Comparison of ENCODE assay signal across 9 cellular contexts in genomic region chr1:224700915-224701531, GRCh38.
A peak's percentile ranks its signal among the peaks of the same experiment; 100 is the strongest.
DNase-seq lines count a peak whose midpoint lies in the region; ATAC-seq and TF ChIP-seq lines count a peak whose summit lies in the region.
"Had no signal": no experiment of that assay in that cellular context is flagged by ENCODE, and none has a peak within 500 bp of the region (broad histone marks: within the 10 kb centered on the region; RNA-seq: fewer than 3 reads in every experiment).

No MANE protein-coding gene starts in this region.

- no peaks in the 10 kb centered on the region for H3K9me3 Mint-ChIP-seq in naive thymus-derived CD4-positive, alpha-beta T cell
- H3K9me3 Mint-ChIP-seq in activated naive CD4-positive, alpha-beta T cell treated with anti-CD3 and anti-CD28 coated beads, Interleukin-2, amount 10 ng/mL, durations not matched to agents 7 days and 5 days = no peaks in the 10 kb centered on the region

- no peaks in the 10 kb centered on the region for H3K4me1 Mint-ChIP-seq in naive thymus-derived CD4-positive, alpha-beta T cell
- no peaks in the 10 kb centered on the region for H3K4me1 Mint-ChIP-seq in activated naive CD4-positive, alpha-beta T cell treated with anti-CD3 and anti-CD28 coated beads, Interleukin-2, amount 10 ng/mL, durations not matched to agents 7 days and 5 days

- no peak overlapping the region for H3K27ac Mint-ChIP-seq in naive thymus-derived CD4-positive, alpha-beta T cell
- H3K27ac Mint-ChIP-seq in activated naive CD4-positive, alpha-beta T cell treated with anti-CD3 and anti-CD28 coated beads, Interleukin-2, amount 10 ng/mL, durations not matched to agents 7 days and 5 days = no peak overlapping the region

- no peak overlapping the region for H3K4me2 ChIP-seq in DND-41 (ENCODE audit: insufficient read depth, low read length)

- H4K20me1 ChIP-seq in DND-41 (ENCODE audit: insufficient read depth, low read length) = no peaks in the 10 kb centered on the region

- DNase-seq in DND-41 (peak; percentile 50), NCI-H1092 treated with DMSO at 0.1 percent for 48 hours (lab: John Stamatoyannopoulos, UW) (peak; percentile 17), foreskin keratinocyte (no peak), NOMO-1 treated with DMSO at 0.1 percent for 48 hours (lab: John Stamatoyannopoulos, UW; ENCODE audit: unreplicated experiment) (no peak)
- no peak for DNase-seq in activated effector memory CD4-positive, alpha-beta T cell treated with Interleukin-2 at 50 U/mL for 16 hours
- DNase-seq in naive thymus-derived CD4-positive, alpha-beta T cell = no peak
- DNase-seq in activated naive CD4-positive, alpha-beta T cell treated with anti-CD3 and anti-CD28 coated beads, Interleukin-2, amount 10 ng/mL, durations not matched to agents 7 days and 5 days = no peak

- ATAC-seq in DND-41 (ENCODE audit: insufficient read depth, low read depth) (peak; percentile 70), GM21390 (IDR thresholded peaks at IDR 0.05; ENCODE audit: unreplicated experiment) (peak; percentile 63), foreskin keratinocyte (no peak)
- ATAC-seq in naive thymus-derived CD4-positive, alpha-beta T cell = no peak

- no peaks in the 10 kb centered on the region for H3K36me3 Mint-ChIP-seq in naive thymus-derived CD4-positive, alpha-beta T cell
- no peaks in the 10 kb centered on the region for H3K36me3 Mint-ChIP-seq in activated naive CD4-positive, alpha-beta T cell treated with anti-CD3 and anti-CD28 coated beads, Interleukin-2, amount 10 ng/mL, durations not matched to agents 7 days and 5 days

- no peaks in the 10 kb centered on the region for H3K79me2 ChIP-seq in DND-41 (ENCODE audit: insufficient read depth, low read length)

- H3K36me3 ChIP-seq in DND-41 (ENCODE audit: insufficient read depth, low read length) = peaks cover 4% of the 10 kb centered on the region; the same call in 1 of the 2 replicates
- no peaks in the 10 kb centered on the region for H3K36me3 ChIP-seq in naive thymus-derived CD4-positive, alpha-beta T cell (ENCODE audit: control insufficient read depth in 2 of 3, insufficient read depth in 3 of 3, low read length in 3 of 3)

- no peaks in the 10 kb centered on the region for H3K4me1 ChIP-seq in DND-41 (ENCODE audit: insufficient read depth, low read length)
- H3K4me1 ChIP-seq in foreskin keratinocyte = no peaks in the 10 kb centered on the region
- no peaks in the 10 kb centered on the region for H3K4me1 ChIP-seq in naive thymus-derived CD4-positive, alpha-beta T cell (ENCODE audit: control insufficient read depth in 2 of 2, insufficient read depth in 2 of 2, low read length in 2 of 2)

- H3K4me3 ChIP-seq in DND-41 (ENCODE audit: low read depth in 1 of 2, low read length in 2 of 2) = no peak overlapping the region
- no peak overlapping the region for H3K4me3 ChIP-seq in naive thymus-derived CD4-positive, alpha-beta T cell (ENCODE audit: low read length)

- POLR2A ChIA-PET in naive thymus-derived CD4-positive, alpha-beta T cell (lab: Charles Lee) = no interaction called here

- intact Hi-C loops in naive thymus-derived CD4-positive, alpha-beta T cell (cut with micrococcal nuclease) = loop anchor here in 1 of 2 donors (5.0 kb wide), 1 partner anchor 151 kb away; no protein-coding TSS in a partner anchor

- TF ChIP-seq CTCF in DND-41 (IDR thresholded peaks at IDR 0.05; ENCODE audit: borderline replicate concordance, extremely low read depth, low read length, poor library complexity, severe bottlenecking) = peak; percentile 65
- TF ChIP-seq CTCF in foreskin keratinocyte (conservative IDR thresholded peaks at IDR 0.05) = peak; percentile 22

- H3K27ac ChIP-seq in DND-41 (ENCODE audit: low read length) (no peak overlapping the region), foreskin keratinocyte (no peak overlapping the region)
- no peak overlapping the region for H3K27ac ChIP-seq in naive thymus-derived CD4-positive, alpha-beta T cell (ENCODE audit: low read depth, low read length)
- H3K27ac ChIP-seq: epithelial cell of prostate had no signal

- H3K27me3 ChIP-seq in DND-41 (ENCODE audit: insufficient read depth, low read length, poor library complexity) (no peaks in the 10 kb centered on the region), foreskin keratinocyte (no peaks in the 10 kb centered on the region)
- H3K27me3 ChIP-seq in naive thymus-derived CD4-positive, alpha-beta T cell (ENCODE audit: control insufficient read depth in 2 of 2, insufficient read depth in 2 of 2, low read length in 2 of 2) = no peaks in the 10 kb centered on the region

- CTCF ChIA-PET in naive thymus-derived CD4-positive, alpha-beta T cell (lab: Charles Lee) = interaction anchor here (0.6 kb wide), 1 partner anchor 1276 kb away, joined by 3 read pairs; no protein-coding TSS in a partner anchor
- CTCF ChIA-PET in activated naive CD4-positive, alpha-beta T cell treated with anti-CD3 and anti-CD28 coated beads, Interleukin-2, amount 10 ng/mL, durations not matched to agents 7 days and 5 days (lab: Charles Lee) = interaction anchor here (1.1 to 5.9 kb wide), 6 partner anchors 9 to 222 kb away, joined by 3 to 62 read pairs (median 6); no protein-coding TSS in a partner anchor

- no peak overlapping the region for H3K4me3 Mint-ChIP-seq in naive thymus-derived CD4-positive, alpha-beta T cell
- no peak overlapping the region for H3K4me3 Mint-ChIP-seq in activated naive CD4-positive, alpha-beta T cell treated with anti-CD3 and anti-CD28 coated beads, Interleukin-2, amount 10 ng/mL, durations not matched to agents 7 days and 5 days

- H3K27me3 Mint-ChIP-seq in naive thymus-derived CD4-positive, alpha-beta T cell = peaks cover 0 to 8% (median 2%) of the 10 kb centered on the region in 5 donors
- peaks cover 25% of the 10 kb centered on the region for H3K27me3 Mint-ChIP-seq in activated naive CD4-positive, alpha-beta T cell treated with anti-CD3 and anti-CD28 coated beads, Interleukin-2, amount 10 ng/mL, durations not matched to agents 7 days and 5 days

- no peak overlapping the region for H2AFZ ChIP-seq in DND-41 (ENCODE audit: low read depth, low read length)

- no peaks in the 10 kb centered on the region for H3K9me3 ChIP-seq in DND-41 (ENCODE audit: insufficient read depth, low read length, severe bottlenecking)
- H3K9me3 ChIP-seq in naive thymus-derived CD4-positive, alpha-beta T cell (ENCODE audit: control insufficient read depth in 2 of 3, low read length in 3 of 3) = no peaks in the 10 kb centered on the region

- H3K9ac ChIP-seq in DND-41 (ENCODE audit: low read depth, low read length) = no peak overlapping the region

Comparison
In these comparisons a context has a peak if more than half of its experiments do, and no peak if none do; other contexts are left out.
1. ATAC-seq: peak in DND-41 (single experiment) and GM21390 (single experiment); none in foreskin keratinocyte (single experiment) and naive thymus-derived CD4-positive, alpha-beta T cell (single experiment).
2. DNase-seq: peak in DND-41 (single experiment) and NCI-H1092 treated with DMSO at 0.1 percent for 48 hours (single experiment); none in foreskin keratinocyte (0 of 2), activated effector memory CD4-positive, alpha-beta T cell treated with Interleukin-2 at 50 U/mL for 16 hours (single experiment), naive thymus-derived CD4-positive, alpha-beta T cell (0 of 9), activated naive CD4-positive, alpha-beta T cell treated with anti-CD3 and anti-CD28 coated beads, Interleukin-2, amount 10 ng/mL, durations not matched to agents 7 days and 5 days (single experiment) and NOMO-1 treated with DMSO at 0.1 percent for 48 hours (single experiment).